ENCODE assay signal across 1 cellular context in the genomic region with DNA sequence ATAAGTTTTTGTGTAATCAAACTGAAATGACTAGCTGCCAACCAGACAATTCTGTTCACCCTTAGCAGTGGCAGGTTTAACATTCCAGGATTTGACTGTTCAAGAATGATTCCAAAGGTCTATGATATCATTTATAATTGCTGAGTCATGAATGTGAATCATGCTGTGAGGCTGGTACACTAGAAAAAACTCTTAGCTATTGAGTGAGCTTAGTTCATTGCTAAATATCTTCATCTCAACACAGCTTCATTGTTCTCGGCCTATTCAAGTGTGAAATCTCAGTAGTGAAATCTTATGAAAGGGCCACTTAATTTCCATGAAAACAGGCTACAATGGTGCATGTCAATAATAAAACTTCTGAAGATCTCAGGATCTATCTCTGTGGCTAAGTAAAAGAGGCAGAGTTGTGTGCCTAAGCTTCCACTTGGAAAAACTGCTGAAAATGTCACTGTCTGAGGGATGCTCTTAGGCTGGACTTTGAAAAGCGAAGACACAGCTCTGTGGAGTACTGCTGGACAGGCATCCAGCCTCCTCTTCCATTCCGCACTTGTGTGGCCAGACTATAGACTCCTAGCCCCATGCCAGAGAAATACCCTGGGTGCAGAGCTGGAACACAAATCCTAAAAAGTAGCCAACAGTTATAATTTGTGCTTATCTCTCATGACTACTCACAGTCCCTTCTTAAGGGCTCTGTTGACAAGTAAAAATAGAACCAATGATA.
TF ChIP-seq lines count a peak whose summit lies in the region.

No MANE protein-coding gene starts in this region.

TF ChIP-seq in Ishikawa, 13 proteins besides CTCF, POLR2A, EP300 and RAD21 (continued from another document):
- TF ChIP-seq, protein P1, sequence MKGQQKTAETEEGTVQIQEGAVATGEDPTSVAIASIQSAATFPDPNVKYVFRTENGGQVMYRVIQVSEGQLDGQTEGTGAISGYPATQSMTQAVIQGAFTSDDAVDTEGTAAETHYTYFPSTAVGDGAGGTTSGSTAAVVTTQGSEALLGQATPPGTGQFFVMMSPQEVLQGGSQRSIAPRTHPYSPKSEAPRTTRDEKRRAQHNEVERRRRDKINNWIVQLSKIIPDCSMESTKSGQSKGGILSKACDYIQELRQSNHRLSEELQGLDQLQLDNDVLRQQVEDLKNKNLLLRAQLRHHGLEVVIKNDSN (IDR thresholded peaks at IDR 0.05) = no peak
- no peak for TF ChIP-seq EGR1 (IDR thresholded peaks at IDR 0.05)
- TF ChIP-seq MAX (IDR thresholded peaks at IDR 0.05) = no peak
- TF ChIP-seq YY1 (IDR thresholded peaks at IDR 0.05; ENCODE audit: low read depth) = no peak
- no peak for TF ChIP-seq ZBTB7A (IDR thresholded peaks at IDR 0.05; ENCODE audit: low read depth)
- TF ChIP-seq CEBPB (IDR thresholded peaks at IDR 0.05) = peak; percentile 81; the same call in 1 of the 2 replicates
TF ChIP-seq in Ishikawa: peak in this region for 4.
